In the genomic region with DNA sequence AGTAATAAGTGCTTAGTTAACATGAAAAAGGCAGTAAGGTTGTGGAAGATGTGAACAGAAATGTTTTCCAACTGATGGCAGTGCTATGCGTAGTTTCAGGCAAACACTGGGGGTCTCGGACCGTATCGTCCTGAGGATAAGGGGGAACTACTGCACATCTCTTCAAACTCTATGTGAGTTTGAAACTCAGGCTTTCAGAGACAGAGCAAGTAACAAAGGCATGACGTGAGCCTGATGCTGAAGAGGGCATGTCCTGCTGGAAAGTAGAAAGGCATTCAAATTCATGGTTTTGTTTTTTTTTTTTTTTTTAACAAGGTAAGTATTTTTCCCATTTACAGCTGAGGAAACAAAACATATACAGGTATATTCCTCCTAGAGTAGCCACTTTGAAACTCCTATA, we compare ENCODE assay signal across 22 cellular contexts. TPM values are rescaled to one million over a fixed set of nuclear protein-coding genes. Genes with fewer than 3 reads are reported as not detected.
DNase-seq lines count a peak whose midpoint lies in the region; ATAC-seq and TF ChIP-seq lines count a peak whose summit lies in the region.
"Had no signal": no experiment of that assay in that cellular context is flagged by ENCODE, and none has a peak within 500 bp of the region (broad histone marks: within the 10 kb centered on the region; RNA-seq: fewer than 3 reads in every experiment).

No MANE protein-coding gene starts in this region.

- H3K27ac Mint-ChIP-seq in WTC11 = peak overlapping the region; percentile 91
- H3K27ac Mint-ChIP-seq: CD4-positive, CD25-positive, alpha-beta regulatory T cell; CD8-positive, alpha-beta memory T cell had no signal

- POLR2A ChIA-PET in WTC11 (lab: Charles Lee) = no interaction called here

- peaks cover 3% of the 10 kb centered on the region; the same call in 1 of the 2 replicates for H3K9me3 Mint-ChIP-seq in WTC11
- H3K9me3 Mint-ChIP-seq: CD8-positive, alpha-beta memory T cell had no signal

- H3K4me1 ChIP-seq in HUES48 (ENCODE audit: control insufficient read depth, insufficient read depth, low read length) (peaks cover 11% of the 10 kb centered on the region), iPS-18a (ENCODE audit: control insufficient read depth, low read depth, low read length) (peaks cover 12% of the 10 kb centered on the region), breast epithelium (no peaks in the 10 kb centered on the region)
- H3K4me1 ChIP-seq: BE2C had no signal

- TF ChIP-seq CTCF in WTC11 (IDR thresholded peaks at IDR 0.05) (no peak), breast epithelium (IDR thresholded peaks at IDR 0.05) (no peak)

- H3K4me3 Mint-ChIP-seq in WTC11 = peak overlapping the region; percentile 32
- H3K4me3 Mint-ChIP-seq: CD4-positive, CD25-positive, alpha-beta regulatory T cell; CD8-positive, alpha-beta memory T cell had no signal

- peak overlapping the region; percentile 20; the same call in 1 of the 2 replicates for H3K4me3 ChIP-seq in HUES48 (ENCODE audit: low read depth, low read length)
- peak overlapping the region; percentile 39 for H3K4me3 ChIP-seq in iPS-18a (ENCODE audit: low read length)
- H3K4me3 ChIP-seq in breast epithelium = no peak overlapping the region
- H3K4me3 ChIP-seq: GM12878, GM23248, K562 had no signal

- TF ChIP-seq POLR2A in breast epithelium (IDR thresholded peaks at IDR 0.05) = no peak

- H3K9ac ChIP-seq in HUES48 (ENCODE audit: low read depth, low read length) = 0 out of 2 replicates have a peak overlapping the region, but pooled peaks have one; percentile 33
- H3K9ac ChIP-seq in iPS-18a (ENCODE audit: low read length) = no peak overlapping the region
- H3K9ac ChIP-seq: GM23248 had no signal

- no peaks in the 10 kb centered on the region for H3K36me3 ChIP-seq in HUES48 (ENCODE audit: control insufficient read depth, insufficient read depth, low read length)
- no peaks in the 10 kb centered on the region for H3K36me3 ChIP-seq in iPS-18a (ENCODE audit: control insufficient read depth, low read depth, low read length)
- no peaks in the 10 kb centered on the region for H3K36me3 ChIP-seq in breast epithelium
- H3K36me3 ChIP-seq: BE2C had no signal

- intact Hi-C loops in breast epithelium (cut with DNase I; ENCODE audit: low total_unique reads) = no loop called here

- H3K36me3 Mint-ChIP-seq in WTC11 = no peaks in the 10 kb centered on the region
- H3K36me3 Mint-ChIP-seq: CD4-positive, CD25-positive, alpha-beta regulatory T cell; CD8-positive, alpha-beta memory T cell had no signal

- CTCF ChIA-PET in WTC11 (lab: Charles Lee) = interaction anchor here (0.6 to 1.8 kb wide), 2 partner anchors 12 to 103 kb away, joined by 5 to 10 read pairs; no protein-coding TSS in a partner anchor

- peak overlapping the region; percentile 75 for H3K27ac ChIP-seq in HUES48 (ENCODE audit: low read depth, low read length)
- no peak overlapping the region for H3K27ac ChIP-seq in iPS-18a (ENCODE audit: low read length)
- H3K27ac ChIP-seq in breast epithelium = no peak overlapping the region
- H3K27ac ChIP-seq: GM23248 had no signal

- in situ Hi-C loops in G401 (cut with HindIII; ENCODE audit: low sequenced_read_pairs) = no loop called here

- no peak for DNase-seq in WTC11 (ENCODE audit: low spot score)
- DNase-seq in EL = no peak
- no peak for DNase-seq in breast epithelium (ENCODE audit: low spot score in 2 of 2)
- DNase-seq in NCI-H69 (lab: John Stamatoyannopoulos, UW) = no peak
- DNase-seq in G401 (ENCODE audit: low spot score) = no peak
- DNase-seq: ACHN; BE2C; C1 segment of cervical spinal cord; CD4-positive, CD25-positive, alpha-beta regulatory T cell; CD8-positive, alpha-beta memory T cell; COR-L47; DMS 273 treated with DMSO at 0.1 percent for 48 hours; DMS53; DND-41; GF-D8; GM23248; H7; IMR-90 had no signal

- H3K27me3 Mint-ChIP-seq in WTC11 (ENCODE audit: low read depth) = no peaks in the 10 kb centered on the region

- H3K4me1 Mint-ChIP-seq in WTC11 = peaks cover 39% of the 10 kb centered on the region
- H3K4me1 Mint-ChIP-seq: CD4-positive, CD25-positive, alpha-beta regulatory T cell; CD8-positive, alpha-beta memory T cell had no signal

- H3K9me3 ChIP-seq in HUES48 (ENCODE audit: control insufficient read depth, insufficient read depth, low read length) (no peaks in the 10 kb centered on the region), iPS-18a (ENCODE audit: control insufficient read depth, low read depth, low read length) (no peaks in the 10 kb centered on the region), breast epithelium (no peaks in the 10 kb centered on the region)
- H3K9me3 ChIP-seq: BE2C had no signal

- ATAC-seq in WTC11 = peak; percentile 84
- ATAC-seq: GM12878, K562 had no signal

- no peaks in the 10 kb centered on the region for H3K27me3 ChIP-seq in HUES48 (ENCODE audit: control insufficient read depth, insufficient read depth, low read length)
- H3K27me3 ChIP-seq in iPS-18a (ENCODE audit: control insufficient read depth, insufficient read depth, low read length) = no peaks in the 10 kb centered on the region
- no peaks in the 10 kb centered on the region for H3K27me3 ChIP-seq in breast epithelium
- H3K27me3 ChIP-seq: BE2C had no signal

TF ChIP-seq in WTC11, 78 proteins besides CTCF, POLR2A, EP300 and RAD21:
- TF ChIP-seq ZNF671 (CRISPR knock-in tag; IDR thresholded peaks at IDR 0.05) (no peak), ELF4 (CRISPR knock-in tag; IDR thresholded peaks at IDR 0.05; ENCODE audit: low read depth) (no peak), CREM (CRISPR knock-in tag; IDR thresholded peaks at IDR 0.05) (no peak), TEAD1 (CRISPR knock-in tag; IDR thresholded peaks at IDR 0.05) (no peak), ETV6 (CRISPR knock-in tag; IDR thresholded peaks at IDR 0.05) (no peak), ZNF416 (CRISPR knock-in tag; IDR thresholded peaks at IDR 0.05) (no peak), MAX (CRISPR knock-in tag; IDR thresholded peaks at IDR 0.05) (no peak)
- TF ChIP-seq, protein P1, sequence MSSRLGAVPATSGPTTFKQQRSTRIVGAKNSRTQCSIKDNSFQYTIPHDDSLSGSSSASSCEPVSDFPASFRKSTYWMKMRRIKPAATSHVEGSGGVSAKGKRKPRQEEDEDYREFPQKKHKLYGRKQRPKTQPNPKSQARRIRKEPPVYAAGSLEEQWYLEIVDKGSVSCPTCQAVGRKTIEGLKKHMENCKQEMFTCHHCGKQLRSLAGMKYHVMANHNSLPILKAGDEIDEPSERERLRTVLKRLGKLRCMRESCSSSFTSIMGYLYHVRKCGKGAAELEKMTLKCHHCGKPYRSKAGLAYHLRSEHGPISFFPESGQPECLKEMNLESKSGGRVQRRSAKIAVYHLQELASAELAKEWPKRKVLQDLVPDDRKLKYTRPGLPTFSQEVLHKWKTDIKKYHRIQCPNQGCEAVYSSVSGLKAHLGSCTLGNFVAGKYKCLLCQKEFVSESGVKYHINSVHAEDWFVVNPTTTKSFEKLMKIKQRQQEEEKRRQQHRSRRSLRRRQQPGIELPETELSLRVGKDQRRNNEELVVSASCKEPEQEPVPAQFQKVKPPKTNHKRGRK (CRISPR knock-in tag; IDR thresholded peaks at IDR 0.05; ENCODE audit: borderline replicate concordance) = no peak
TF ChIP-seq in WTC11: peak in this region for 0.

RNA-seq across cellular contexts. Expression of gene TRIM36, which starts 59.9 kb away (rescaled TPM):
- total RNA-seq in WTC11 (2021) = 17.4 to 24.1 TPM (median 20.0 TPM) in 3 replicates
- total RNA-seq in breast epithelium = 1 to 10 TPM; 1.8 to 7.2 (median 6.9) TPM
- total RNA-seq in G401 (2014; rRNA removed; shearing (Covaris generic)) = not detected in 2 replicates
- total RNA-seq: CD4-positive, CD25-positive, alpha-beta regulatory T cell; GM23248 had no signal

Comparison
In these comparisons a context has a peak if more than half of its experiments do, and no peak if none do; other contexts are left out.
1. H3K4me3 ChIP-seq: peak in HUES48 (single experiment) and iPS-18a (single experiment); none in breast epithelium (0 of 3).